In genomic region chr19:48255376-48256303, GRCh38 we compare ENCODE assay signal across 8 cellular contexts. TPM values are rescaled to one million over a fixed set of nuclear protein-coding genes. Genes with fewer than 3 reads are reported as not detected.
DNase-seq lines count a peak whose midpoint lies in the region; TF ChIP-seq lines count a peak whose summit lies in the region.

TSS of gene CARD8 (minus strand) at chr19:48255912. CDS start at chr19:48241020, 14,892 bp downstream.

- no peaks in the 10 kb centered on the region for H3K36me3 ChIP-seq in SK-N-MC (ENCODE audit: insufficient read depth, low read length)
- no peaks in the 10 kb centered on the region for H3K36me3 ChIP-seq in neutrophil

- H4K8ac ChIP-seq in H9 (replicated peaks; ENCODE audit: insufficient read length, low read depth, low read length): no peak within 1 kb of the TSS

- peak within 1 kb of the TSS; percentile 98 to 99 (median 98) for H3K27ac Mint-ChIP-seq in H9

- no peak within 1 kb of the TSS for H2BK5ac ChIP-seq in H9 (ENCODE audit: insufficient read length, low read length)

- H3K4me1 ChIP-seq in H9 (ENCODE audit: insufficient read depth, low read length) (no peaks in the 10 kb centered on the region), neutrophil (ENCODE audit: control insufficient read depth in 1 of 2, insufficient read depth in 1 of 2, low read depth in 1 of 2, low read length in 1 of 2) (peaks cover 79 to 85% of the 10 kb centered on the region in 2 experiments)

- H3K4me1 Mint-ChIP-seq in H9: peaks cover 7 to 9% of the 10 kb centered on the region in 2 experiments

- no peaks in the 10 kb centered on the region for H3K27me3 ChIP-seq in H9 (ENCODE audit: insufficient read depth, low read length)
- no peaks in the 10 kb centered on the region for H3K27me3 ChIP-seq in neutrophil

- H4K91ac ChIP-seq in H9 (ENCODE audit: insufficient read length, low read depth, low read length): no peak within 1 kb of the TSS

- no peaks in the 10 kb centered on the region for H4K20me1 ChIP-seq in H9 (ENCODE audit: control insufficient read depth, insufficient read depth, insufficient read length)

- H3T11ph ChIP-seq in H9 (ENCODE audit: low read length): no peak within 1 kb of the TSS

- DNase-seq in EH (ENCODE audit: low read depth): peak; percentile 88
- peak; percentile 86 for DNase-seq in H9
- DNase-seq in NAMALWA (ENCODE audit: low spot score): peak; percentile 93
- peak; percentile 75 for DNase-seq in SK-N-MC (ENCODE audit: low read depth, low spot score)
- peak; percentile 82 for DNase-seq in activated naive CD4-positive, alpha-beta T cell treated with anti-CD3 and anti-CD28 coated beads, Interleukin-2, amount 50 U/mL, for 16 hours
- peak; percentile 76 for DNase-seq in germinal center (ENCODE audit: low spot score)

- no peaks in the 10 kb centered on the region; the same call in 1 of the 2 replicates for H3K27me3 Mint-ChIP-seq in H9 (ENCODE audit: low read depth)

- peak within 1 kb of the TSS; percentile 44 for H4K5ac ChIP-seq in H9 (ENCODE audit: insufficient read length, low read depth, low read length)

- no peak within 1 kb of the TSS for H2AK5ac ChIP-seq in H9 (ENCODE audit: insufficient read length, low read length)

- peaks cover 11 to 26% (median 15%) of the 10 kb centered on the region in 3 experiments for H3K36me3 Mint-ChIP-seq in H9 (ENCODE audit: insufficient read depth in 1 of 3, low read depth in 3 of 3)

- peak within 1 kb of the TSS; percentile 92 for H3K18ac ChIP-seq in H9 (ENCODE audit: insufficient read length, low read depth, low read length)

- H3K79me1 ChIP-seq in H9 (ENCODE audit: insufficient read depth, low read depth, low read length, poor library complexity, severe bottlenecking): no peaks in the 10 kb centered on the region

- TF ChIP-seq CTCF in H9 (conservative IDR thresholded peaks at IDR 0.05) (no peak; the same call in 2 of the 3 replicates), neutrophil (IDR thresholded peaks at IDR 0.05) (peak; percentile 49), subcutaneous adipose tissue (IDR thresholded peaks at IDR 0.05; ENCODE audit: low read depth) (no peak)

- H2AFZ ChIP-seq in H9 (ENCODE audit: low read length): peak within 1 kb of the TSS; percentile 100

- H3K9me3 ChIP-seq in H9 (ENCODE audit: control insufficient read depth, low read depth, low read length): no peaks in the 10 kb centered on the region
- H3K9me3 ChIP-seq in SK-N-MC (ENCODE audit: low read depth, low read length): no peaks in the 10 kb centered on the region
- no peaks in the 10 kb centered on the region for H3K9me3 ChIP-seq in neutrophil

- H3K14ac ChIP-seq in H9 (ENCODE audit: insufficient read depth, low read length): peak within 1 kb of the TSS; percentile 80; the same call in 1 of the 2 replicates

- no peak within 1 kb of the TSS; the same call in 1 of the 2 replicates for H2BK15ac ChIP-seq in H9 (ENCODE audit: low read depth, low read length)

- no peak within 1 kb of the TSS for H3K4ac ChIP-seq in H9 (ENCODE audit: low read depth, low read length)

- H2BK12ac ChIP-seq in H9 (ENCODE audit: insufficient read length, low read depth, low read length): no peak within 1 kb of the TSS

- H3K23ac ChIP-seq in H9 (ENCODE audit: insufficient read length, low read depth, low read length): no peak within 1 kb of the TSS

- H3K4me3 ChIP-seq in SK-N-MC (peak within 1 kb of the TSS; percentile 95), neutrophil (ENCODE audit: low read depth in 1 of 2, low read length in 1 of 2) (peak within 1 kb of the TSS; percentile 81 to 84)

- H2BK120ac ChIP-seq in H9 (ENCODE audit: low read depth, low read length, poor library complexity, severe bottlenecking): no peak within 1 kb of the TSS

- peak within 1 kb of the TSS; percentile 90 to 96 for H3K4me3 Mint-ChIP-seq in H9

- H3K23me2 ChIP-seq in H9 (ENCODE audit: insufficient read length, low read depth, low read length, poor library complexity, severe bottlenecking): no peaks in the 10 kb centered on the region

- WGBS in H9 (ENCODE audit: extremely low coverage, insufficient read length, low lambda C conversion rate): no CpG with 5 or more reads among the region's 15 CpGs

- H3K27ac ChIP-seq in H9 (ENCODE audit: insufficient read length, low read depth, low read length): peak within 1 kb of the TSS; percentile 89
- peak within 1 kb of the TSS; percentile 94 for H3K27ac ChIP-seq in SK-N-MC
- peak within 1 kb of the TSS; percentile 100 for H3K27ac ChIP-seq in neutrophil

- H3K9ac ChIP-seq in H9 (ENCODE audit: extremely low read depth, insufficient read length, low read length) (peak within 1 kb of the TSS; percentile 94), SK-N-MC (ENCODE audit: insufficient read length) (peak within 1 kb of the TSS; percentile 95)

- H3K4me2 ChIP-seq in H9 (ENCODE audit: insufficient read depth, insufficient read length, low read length): peak within 1 kb of the TSS; percentile 98

- H3K79me2 ChIP-seq in H9 (ENCODE audit: insufficient read depth, low read length): no peaks in the 10 kb centered on the region

- H2BK20ac ChIP-seq in H9 (ENCODE audit: low read depth, low read length, poor library complexity, severe bottlenecking): no peak within 1 kb of the TSS

- H3K9me3 Mint-ChIP-seq in H9: peaks cover 14 to 15% of the 10 kb centered on the region in 2 experiments; a peak in 4 of 5 replicates

- H3K56ac ChIP-seq in H9 (ENCODE audit: insufficient read length, low read depth, low read length): no peak within 1 kb of the TSS

RNA-seq across cellular contexts. Expression of gene CARD8, which starts in this region (rescaled TPM):
- 20.3 and 21.0 TPM in 2 replicates for total RNA-seq in H9 (2021)
- total RNA-seq in subcutaneous adipose tissue: 100 to 1,000 TPM in 1 of 4 donors, 10 to 100 TPM in 3; 42.5 to 103 (median 65.2) TPM

Comparison
In these comparisons a context has a peak if more than half of its experiments do, and no peak if none do; other contexts are left out.
1. Peak in every context shown above with its lines: DNase-seq, H3K4me3 ChIP-seq and H3K27ac ChIP-seq.